16 cellular contexts compared by ENCODE assay signal in genomic region chr22:46263208-46263575, GRCh38. TPM values are rescaled to one million over a fixed set of nuclear protein-coding genes. Genes with fewer than 3 reads are reported as not detected.
DNase-seq lines count a peak whose midpoint lies in the region; ATAC-seq, FAIRE-seq and TF ChIP-seq lines count a peak whose summit lies in the region.
"Had no signal": no experiment of that assay in that cellular context is flagged by ENCODE, and none has a peak within 500 bp of the region (broad histone marks: within the 10 kb centered on the region; RNA-seq: fewer than 3 reads in every experiment).

Gene PKDREJ (minus strand): TSS chr22:46263343. CDS start chr22:46263322, 21 bp downstream.

- H3K36me3 ChIP-seq in H1 (ENCODE audit: control insufficient read depth in 2 of 4, insufficient read depth in 4 of 4, low read length in 3 of 4) (no peaks in the 10 kb centered on the region), suprapubic skin (no peaks in the 10 kb centered on the region)
- no peaks in the 10 kb centered on the region for H3K36me3 ChIP-seq in naive thymus-derived CD4-positive, alpha-beta T cell (ENCODE audit: control insufficient read depth in 2 of 3, insufficient read depth in 3 of 3, low read length in 3 of 3)
- H3K36me3 ChIP-seq: upper lobe of right lung had no signal

- CTCF ChIA-PET in H1 (lab: Charles Lee; ENCODE audit: partially characterized antibody): interaction anchor here (0.9 to 2.0 kb wide), 11 partner anchors 12 to 131 kb away, joined by 3 to 8 read pairs (median 3); no protein-coding TSS in a partner anchor
- CTCF ChIA-PET in naive thymus-derived CD4-positive, alpha-beta T cell (lab: Charles Lee): no interaction called here

- peaks cover 5 to 12% of the 10 kb centered on the region in 2 experiments; a peak in 3 of 4 replicates for H3K9me3 ChIP-seq in H1 (ENCODE audit: insufficient read depth in 2 of 2, low read depth in 1 of 2, low read length in 1 of 2)
- no peaks in the 10 kb centered on the region for H3K9me3 ChIP-seq in naive thymus-derived CD4-positive, alpha-beta T cell (ENCODE audit: control insufficient read depth in 2 of 3, low read length in 3 of 3)
- no peaks in the 10 kb centered on the region for H3K9me3 ChIP-seq in suprapubic skin
- H3K9me3 ChIP-seq: upper lobe of right lung had no signal

- H4K20me1 ChIP-seq in H1 (replicated peaks in 1 of 2; ENCODE audit: control insufficient read depth in 1 of 2, insufficient read depth in 2 of 2, low read length in 2 of 2): no peaks in the 10 kb centered on the region

- H2BK12ac ChIP-seq in H1 (ENCODE audit: low read depth, low read length): no peak within 1 kb of the TSS

- peak within 1 kb of the TSS; percentile 50 to 68 for H3K4me2 ChIP-seq in H1 (ENCODE audit: insufficient read depth in 1 of 2, low read depth in 2 of 2, low read length in 2 of 2)

- H3K56ac ChIP-seq in H1 (replicated peaks; ENCODE audit: insufficient read length, low read depth, low read length): no peak within 1 kb of the TSS

- H3K27ac Mint-ChIP-seq in T-helper 2 cell treated with Interferon-gamma antibody and Interleukin-4, amounts not matched to agents 5 μg/mL and 100 μg/mL, for 36 hours: peak within 1 kb of the TSS; percentile 38
- no peak within 1 kb of the TSS for H3K27ac Mint-ChIP-seq in naive thymus-derived CD4-positive, alpha-beta T cell

- ATAC-seq in naive thymus-derived CD4-positive, alpha-beta T cell: no peak
- no peak for ATAC-seq in GM19463 (IDR thresholded peaks at IDR 0.05; ENCODE audit: unreplicated experiment)
- ATAC-seq in GM19035 (IDR thresholded peaks at IDR 0.05; ENCODE audit: unreplicated experiment): no peak
- ATAC-seq in GM19455 (IDR thresholded peaks at IDR 0.05; ENCODE audit: unreplicated experiment): no peak
- ATAC-seq: K562 had no signal

- H3K14ac ChIP-seq in H1 (ENCODE audit: insufficient read length): no peak within 1 kb of the TSS

- H2BK15ac ChIP-seq in H1 (ENCODE audit: low read length): no peak within 1 kb of the TSS

- H4K5ac ChIP-seq in H1 (ENCODE audit: insufficient read length, low read depth, low read length): no peak within 1 kb of the TSS

- POLR2A ChIA-PET in H1 (lab: Charles Lee; ENCODE audit: partially characterized antibody): interaction anchor here (0.7 to 2.9 kb wide), 4 partner anchors 13 to 72 kb away, joined by 3 to 13 read pairs (median 4); partner anchors contain the start of gene CDPF1
- POLR2A ChIA-PET in naive thymus-derived CD4-positive, alpha-beta T cell (lab: Charles Lee): no interaction called here

- H3K23ac ChIP-seq in H1 (ENCODE audit: insufficient read length): no peak within 1 kb of the TSS

- no peak within 1 kb of the TSS for H4K91ac ChIP-seq in H1 (replicated peaks; ENCODE audit: insufficient read length, low read length)

- H3K4me1 ChIP-seq in H1 (replicated peaks in 1 of 4; ENCODE audit: control insufficient read depth in 3 of 4, insufficient read depth in 4 of 4, low read length in 3 of 4): no peaks in the 10 kb centered on the region; a peak in 1 of 7 replicates
- peaks cover 0 to under 1% of the 10 kb centered on the region in 2 donors for H3K4me1 ChIP-seq in naive thymus-derived CD4-positive, alpha-beta T cell (ENCODE audit: control insufficient read depth in 2 of 2, insufficient read depth in 2 of 2, low read length in 2 of 2)
- H3K4me1 ChIP-seq in suprapubic skin: peaks cover 17% of the 10 kb centered on the region

- H2BK120ac ChIP-seq in H1 (replicated peaks; ENCODE audit: low read depth, low read length): no peak within 1 kb of the TSS

- no peak within 1 kb of the TSS for H3K27ac ChIP-seq in H1 (ENCODE audit: low read depth, low read length)
- no peak within 1 kb of the TSS for H3K27ac ChIP-seq in naive thymus-derived CD4-positive, alpha-beta T cell (ENCODE audit: low read depth, low read length)
- no peak within 1 kb of the TSS for H3K27ac ChIP-seq in suprapubic skin
- H3K27ac ChIP-seq: upper lobe of right lung had no signal

- H2BK5ac ChIP-seq in H1 (ENCODE audit: low read depth, low read length): no peak within 1 kb of the TSS

- TF ChIP-seq EP300 in H1 (IDR thresholded peaks at IDR 0.05; ENCODE audit: borderline replicate concordance in 1 of 2, low read depth in 2 of 2, low read length in 2 of 2): no peak
- no peak for TF ChIP-seq EP300 in suprapubic skin (IDR thresholded peaks at IDR 0.05)

- H3K18ac ChIP-seq in H1 (ENCODE audit: extremely low read depth, low read length): no peak within 1 kb of the TSS; the same call in 1 of the 2 replicates

- no peaks in the 10 kb centered on the region for H3K79me2 ChIP-seq in H1 (ENCODE audit: control insufficient read depth in 1 of 2, insufficient read depth in 2 of 2, low read length in 2 of 2)

- peak within 1 kb of the TSS; percentile 18 to 52 (median 19); a peak in 6 of 8 replicates for H3K4me3 ChIP-seq in H1 (ENCODE audit: extremely low read depth in 1 of 4, insufficient read depth in 2 of 4, low read depth in 3 of 4, low read length in 4 of 4)
- no peak within 1 kb of the TSS for H3K4me3 ChIP-seq in naive thymus-derived CD4-positive, alpha-beta T cell (ENCODE audit: low read length)
- peak within 1 kb of the TSS; percentile 46 for H3K4me3 ChIP-seq in suprapubic skin
- H3K4me3 ChIP-seq: K562, upper lobe of right lung had no signal

- peaks cover 7% of the 10 kb centered on the region for H3K4me1 Mint-ChIP-seq in T-helper 2 cell treated with Interferon-gamma antibody and Interleukin-4, amounts not matched to agents 5 μg/mL and 100 μg/mL, for 36 hours (ENCODE audit: low read depth)
- peaks cover 7 to 17% (median 9%) of the 10 kb centered on the region in 7 donors for H3K4me1 Mint-ChIP-seq in naive thymus-derived CD4-positive, alpha-beta T cell

- FAIRE-seq in H1 (lab: Jason Lieb, UNC): no peak
- FAIRE-seq: K562, TTC549 had no signal

- peak within 1 kb of the TSS; percentile 43 for H3K4me3 Mint-ChIP-seq in T-helper 2 cell treated with Interferon-gamma antibody and Interleukin-4, amounts not matched to agents 5 μg/mL and 100 μg/mL, for 36 hours
- peak within 1 kb of the TSS in 8 of 10 donors; percentile 3 to 73 (median 56) for H3K4me3 Mint-ChIP-seq in naive thymus-derived CD4-positive, alpha-beta T cell

- DNase-seq in T-helper 2 cell treated with Interferon-gamma antibody and Interleukin-4, amounts not matched to agents 5 μg/mL and 100 μg/mL, for 36 hours (ENCODE audit: low spot score): no peak
- no peak for DNase-seq in T-helper 2 cell
- peak in 1 of 2 experiments; percentile 68 for DNase-seq in H1 (ENCODE audit: low read depth in 1 of 2, low spot score in 2 of 2)
- no peak for DNase-seq in naive thymus-derived CD4-positive, alpha-beta T cell
- no peak for DNase-seq in suprapubic skin (ENCODE audit: low spot score in 2 of 2)
- DNase-seq: 8988T, DMS79 treated with DMSO at 0.1 percent for 48 hours, NCI-H187 treated with DMSO at 0.1 percent for 48 hours, OCI-M1 had no signal

- no peak for TF ChIP-seq POLR2A in H1 (IDR thresholded peaks at IDR 0.05; ENCODE audit: control extremely low read depth in 1 of 2, low read depth in 2 of 2, low read length in 2 of 2)
- TF ChIP-seq POLR2A in suprapubic skin (IDR thresholded peaks at IDR 0.05): no peak

- H3K9me3 Mint-ChIP-seq in T-helper 2 cell treated with Interferon-gamma antibody and Interleukin-4, amounts not matched to agents 5 μg/mL and 100 μg/mL, for 36 hours: peaks cover 18% of the 10 kb centered on the region
- peaks cover 0 to 50% (median 7%) of the 10 kb centered on the region in 11 donors for H3K9me3 Mint-ChIP-seq in naive thymus-derived CD4-positive, alpha-beta T cell

- no peaks in the 10 kb centered on the region; the same call in 1 of the 2 replicates for H3K79me1 ChIP-seq in H1 (ENCODE audit: low read depth, low read length)

- H3K27me3 Mint-ChIP-seq in T-helper 2 cell treated with Interferon-gamma antibody and Interleukin-4, amounts not matched to agents 5 μg/mL and 100 μg/mL, for 36 hours (ENCODE audit: low read depth): peaks cover 81% of the 10 kb centered on the region
- peaks cover 42 to 78% (median 61%) of the 10 kb centered on the region in 5 donors for H3K27me3 Mint-ChIP-seq in naive thymus-derived CD4-positive, alpha-beta T cell

- no peak within 1 kb of the TSS for H3K9ac ChIP-seq in H1 (replicated peaks in 1 of 4; ENCODE audit: extremely low read depth in 1 of 4, low read depth in 3 of 4, low read length in 3 of 4)

- H3K27me3 ChIP-seq in H1 (replicated peaks in 1 of 4; ENCODE audit: control insufficient read depth in 3 of 4, extremely low read depth in 1 of 4, insufficient read depth in 3 of 4, low read length in 3 of 4) (peaks cover 18 to 52% (median 35%) of the 10 kb centered on the region in 4 experiments), suprapubic skin (peaks cover 4% of the 10 kb centered on the region)
- H3K27me3 ChIP-seq in naive thymus-derived CD4-positive, alpha-beta T cell (ENCODE audit: control insufficient read depth in 2 of 2, insufficient read depth in 2 of 2, low read length in 2 of 2): peaks cover 0 to 14% of the 10 kb centered on the region in 2 donors

- TF ChIP-seq CTCF in H1 (IDR thresholded peaks at IDR 0.05; ENCODE audit: control extremely low read depth in 1 of 3, insufficient read depth in 1 of 3, low read depth in 1 of 3, low read length in 3 of 3): no peak
- TF ChIP-seq CTCF in suprapubic skin (IDR thresholded peaks at IDR 0.05): no peak

- H2BK20ac ChIP-seq in H1 (ENCODE audit: low read length): no peak within 1 kb of the TSS

- TF ChIP-seq RAD21 in H1 (IDR thresholded peaks at IDR 0.05 in 1 of 2, conservative IDR thresholded peaks at IDR 0.05 in 1 of 2; ENCODE audit: low read depth in 2 of 2, low read length in 2 of 2): no peak

- H3K23me2 ChIP-seq in H1 (ENCODE audit: low read depth, low read length): peaks cover 2% of the 10 kb centered on the region; the same call in 1 of the 2 replicates

- H2AFZ ChIP-seq in H1 (ENCODE audit: low read length): peak within 1 kb of the TSS; percentile 48; the same call in 1 of the 2 replicates

- H4K8ac ChIP-seq in H1 (ENCODE audit: extremely low read depth, insufficient read depth, low read length): peak within 1 kb of the TSS; percentile 20

- H3K4ac ChIP-seq in H1 (replicated peaks; ENCODE audit: insufficient read length, low read depth, low read length): no peak within 1 kb of the TSS

- intact Hi-C loops in naive thymus-derived CD4-positive, alpha-beta T cell (cut with micrococcal nuclease): no loop called here

- peaks cover 6% of the 10 kb centered on the region for H3K36me3 Mint-ChIP-seq in T-helper 2 cell treated with Interferon-gamma antibody and Interleukin-4, amounts not matched to agents 5 μg/mL and 100 μg/mL, for 36 hours (ENCODE audit: low read depth)
- H3K36me3 Mint-ChIP-seq in naive thymus-derived CD4-positive, alpha-beta T cell: peaks cover 0 to 23% (median 14%) of the 10 kb centered on the region in 5 donors

- H2AK5ac ChIP-seq in H1 (ENCODE audit: low read depth, low read length): no peak within 1 kb of the TSS

- 48% methylated on average over 21 of the region's 32 CpGs; no CpG with 5 or more reads in 1 of the 2 experiments for WGBS in H1 (ENCODE audit: extremely low coverage in 1 of 2, insufficient coverage in 1 of 2, insufficient read length in 1 of 2, insufficient replicate concordance in 2 of 2, low coverage in 1 of 2, low lambda C conversion rate in 2 of 2, missing lambda C conversion rate in 1 of 2), 2 experiments
- WGBS in suprapubic skin: 63% methylated on average over 8 of the region's 32 CpGs

RNA-seq across cellular contexts. Expression of gene PKDREJ, which starts in this region (rescaled TPM):
- 0.04 and 0.11 TPM in 2 replicates for total RNA-seq in H1 (2021; fragmentation: NEBNext Ultra II Directional; extraction: Animal tissue kit (Norgen Biotek cat#: 25700))
- polyA plus RNA-seq in H1 (2011; rRNA removed): 0.02 TPM in 2 replicates
- polyA plus RNA-seq in H1 (2011; cell fraction: cytosol; rRNA removed): 0.03 TPM
- polyA plus RNA-seq in H1 (2011; cell fraction: nucleus; rRNA removed): 0.04 TPM
- 0.09 to 0.21 TPM (median 0.12 TPM) in 4 replicates for polyA plus RNA-seq in H1 (2012, experiment 1 of 2)
- 0.03 TPM for polyA plus RNA-seq in H1 (2012, experiment 2 of 2)
- polyA plus RNA-seq in H1 (2013, experiment 1 of 2): 0.02 TPM
- 0.04 TPM for polyA plus RNA-seq in H1 (2013, experiment 2 of 2)
- polyA minus RNA-seq in H1 (2011; rRNA and poly(A)+ RNA removed): 0.09 TPM in 1 of 2 replicates, not detected in the other
- polyA minus RNA-seq in H1 (2011; cell fraction: cytosol; rRNA and poly(A)+ RNA removed): not detected
- 0.20 TPM for polyA minus RNA-seq in H1 (2011; cell fraction: nucleus; rRNA and poly(A)+ RNA removed)
- not detected for total RNA-seq in naive thymus-derived CD4-positive, alpha-beta T cell
- polyA plus RNA-seq in naive thymus-derived CD4-positive, alpha-beta T cell: not detected
- under 1 TPM in 3 of 4 donors, not detected in 1; 0.11 to 0.34 (median 0.34) TPM for total RNA-seq in suprapubic skin
- total RNA-seq: glomerular endothelial cell, K562, upper lobe of right lung had no signal
